In the genomic region with DNA sequence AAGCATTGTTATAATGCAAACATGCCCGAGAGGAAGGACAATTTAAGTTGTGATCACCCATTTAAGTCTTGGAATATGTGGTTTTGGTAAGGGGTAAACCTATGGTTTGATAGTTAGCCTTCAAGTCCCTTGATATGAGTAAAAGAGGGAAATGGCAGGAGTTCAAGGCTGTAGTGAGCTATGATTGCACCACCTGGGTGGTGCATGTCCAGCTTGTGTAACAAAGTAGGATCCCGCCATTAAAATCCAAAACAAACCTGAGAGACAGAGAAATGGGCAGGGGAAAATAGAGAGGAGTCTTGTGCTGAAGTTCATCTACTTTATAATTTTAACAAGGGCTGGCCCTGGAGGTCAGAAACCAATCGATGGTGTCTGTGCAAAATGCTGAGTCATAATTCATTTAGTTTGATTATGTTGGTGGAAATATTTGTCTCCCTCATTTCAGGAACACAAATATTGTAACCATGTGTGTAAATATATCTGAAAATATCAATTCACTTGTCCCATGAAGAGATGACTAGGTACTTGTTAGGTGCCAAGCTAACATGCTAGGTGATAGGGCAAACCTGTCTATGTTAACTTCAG, we compare ENCODE assay signal across 22 cellular contexts. TPM values are rescaled to one million over a fixed set of nuclear protein-coding genes. Genes with fewer than 3 reads are reported as not detected.
DNase-seq lines count a peak whose midpoint lies in the region; ATAC-seq, FAIRE-seq and TF ChIP-seq lines count a peak whose summit lies in the region.
"Had no signal": no experiment of that assay in that cellular context is flagged by ENCODE, and none has a peak within 500 bp of the region (broad histone marks: within the 10 kb centered on the region; RNA-seq: fewer than 3 reads in every experiment).

No MANE protein-coding gene starts in this region.

- ATAC-seq in activated CD8-positive, alpha-beta memory T cell treated with anti-CD3 and anti-CD28 coated beads, Interleukin-2, amount 10 ng/mL, durations not matched to agents 7 days and 5 days: no peak
- ATAC-seq in activated naive CD8-positive, alpha-beta T cell treated with anti-CD3 and anti-CD28 coated beads, Interleukin-2, amount 10 ng/mL, durations not matched to agents 7 days and 5 days (ENCODE audit: low read depth): no peak
- no peak for ATAC-seq in HG02981 (IDR thresholded peaks at IDR 0.05; ENCODE audit: unreplicated experiment)
- ATAC-seq in GM18870 (IDR thresholded peaks at IDR 0.05; ENCODE audit: unreplicated experiment): no peak
- ATAC-seq: psoas muscle had no signal

- peak; percentile 9 for FAIRE-seq in HTR-8/SVneo (lab: Jason Lieb, UNC)
- FAIRE-seq: endothelial cell of umbilical vein, kidney had no signal

- H3K4me1 Mint-ChIP-seq in activated CD8-positive, alpha-beta memory T cell treated with anti-CD3 and anti-CD28 coated beads, Interleukin-2, amount 10 ng/mL, durations not matched to agents 7 days and 5 days: peaks cover 5% of the 10 kb centered on the region
- peaks cover 6% of the 10 kb centered on the region for H3K4me1 Mint-ChIP-seq in activated naive CD8-positive, alpha-beta T cell treated with anti-CD3 and anti-CD28 coated beads, Interleukin-2, amount 10 ng/mL, durations not matched to agents 7 days and 5 days
- H3K4me1 Mint-ChIP-seq in nephron progenitor cell: peaks cover 9% of the 10 kb centered on the region
- H3K4me1 Mint-ChIP-seq: naive B cell had no signal

- CTCF ChIA-PET in activated CD8-positive, alpha-beta memory T cell treated with anti-CD3 and anti-CD28 coated beads, Interleukin-2, amount 10 ng/mL, durations not matched to agents 7 days and 5 days (lab: Charles Lee): interaction anchor here (1.6 kb wide), 1 partner anchor 196 kb away, joined by 4 read pairs; no protein-coding TSS in a partner anchor

- H3K36me3 Mint-ChIP-seq in activated CD8-positive, alpha-beta memory T cell treated with anti-CD3 and anti-CD28 coated beads, Interleukin-2, amount 10 ng/mL, durations not matched to agents 7 days and 5 days: peaks cover 44% of the 10 kb centered on the region
- H3K36me3 Mint-ChIP-seq in activated naive CD8-positive, alpha-beta T cell treated with anti-CD3 and anti-CD28 coated beads, Interleukin-2, amount 10 ng/mL, durations not matched to agents 7 days and 5 days: peaks cover 34% of the 10 kb centered on the region
- no peaks in the 10 kb centered on the region for H3K36me3 Mint-ChIP-seq in nephron progenitor cell (ENCODE audit: low read depth)

- no peaks in the 10 kb centered on the region for H3K9me3 Mint-ChIP-seq in activated CD8-positive, alpha-beta memory T cell treated with anti-CD3 and anti-CD28 coated beads, Interleukin-2, amount 10 ng/mL, durations not matched to agents 7 days and 5 days (ENCODE audit: low read depth)
- H3K9me3 Mint-ChIP-seq in activated naive CD8-positive, alpha-beta T cell treated with anti-CD3 and anti-CD28 coated beads, Interleukin-2, amount 10 ng/mL, durations not matched to agents 7 days and 5 days: no peaks in the 10 kb centered on the region
- no peaks in the 10 kb centered on the region for H3K9me3 Mint-ChIP-seq in nephron progenitor cell
- H3K9me3 Mint-ChIP-seq: naive B cell had no signal

- no peak for TF ChIP-seq CTCF in nephron progenitor cell (IDR thresholded peaks at IDR 0.05)

- no peaks in the 10 kb centered on the region for H3K27me3 Mint-ChIP-seq in activated CD8-positive, alpha-beta memory T cell treated with anti-CD3 and anti-CD28 coated beads, Interleukin-2, amount 10 ng/mL, durations not matched to agents 7 days and 5 days
- no peaks in the 10 kb centered on the region for H3K27me3 Mint-ChIP-seq in activated naive CD8-positive, alpha-beta T cell treated with anti-CD3 and anti-CD28 coated beads, Interleukin-2, amount 10 ng/mL, durations not matched to agents 7 days and 5 days
- H3K27me3 Mint-ChIP-seq in nephron progenitor cell (ENCODE audit: low read depth, poor library complexity): no peaks in the 10 kb centered on the region
- H3K27me3 Mint-ChIP-seq: naive B cell had no signal

- H3K4me3 Mint-ChIP-seq in activated CD8-positive, alpha-beta memory T cell treated with anti-CD3 and anti-CD28 coated beads, Interleukin-2, amount 10 ng/mL, durations not matched to agents 7 days and 5 days: no peak overlapping the region
- H3K4me3 Mint-ChIP-seq in activated naive CD8-positive, alpha-beta T cell treated with anti-CD3 and anti-CD28 coated beads, Interleukin-2, amount 10 ng/mL, durations not matched to agents 7 days and 5 days: no peak overlapping the region
- no peak overlapping the region for H3K4me3 Mint-ChIP-seq in nephron progenitor cell

- DNase-seq in activated CD8-positive, alpha-beta memory T cell treated with anti-CD3 and anti-CD28 coated beads, Interleukin-2, amount 10 ng/mL, durations not matched to agents 7 days and 5 days: no peak
- DNase-seq in activated CD8-positive, alpha-beta memory T cell treated with anti-CD3 and anti-CD28 coated beads, Interleukin-2, amount 50 U/mL, for 4 hours: no peak
- DNase-seq in HTR-8/SVneo (ENCODE audit: insufficient read length, low spot score): no peak
- no peak for DNase-seq in activated naive CD8-positive, alpha-beta T cell treated with anti-CD3 and anti-CD28 coated beads, Interleukin-2, amount 10 ng/mL, durations not matched to agents 7 days and 5 days
- no peak for DNase-seq in nephron progenitor cell
- DNase-seq in NCI-H1436 treated with DMSO at 0.1 percent for 48 hours (lab: John Stamatoyannopoulos, UW): no peak
- DNase-seq: hypothalamus; kidney; MM.1S; naive B cell; NCI-H187; NCI-H2227 treated with DMSO at 0.1 percent for 48 hours; NCI-H82; psoas muscle; stimulated activated CD4-positive, alpha-beta T cell treated with anti-CD3 and anti-CD28 coated beads, Interleukin-2, amount 100 ng/mL, for 48 hours; T-helper 2 cell; WERI-Rb-1 had no signal

- peak overlapping the region; percentile 6 for H3K27ac Mint-ChIP-seq in activated CD8-positive, alpha-beta memory T cell treated with anti-CD3 and anti-CD28 coated beads, Interleukin-2, amount 10 ng/mL, durations not matched to agents 7 days and 5 days
- peak overlapping the region; percentile 49 for H3K27ac Mint-ChIP-seq in activated naive CD8-positive, alpha-beta T cell treated with anti-CD3 and anti-CD28 coated beads, Interleukin-2, amount 10 ng/mL, durations not matched to agents 7 days and 5 days
- peak overlapping the region; percentile 43 for H3K27ac Mint-ChIP-seq in nephron progenitor cell

- POLR2A ChIA-PET in activated naive CD8-positive, alpha-beta T cell treated with anti-CD3 and anti-CD28 coated beads, Interleukin-2, amount 10 ng/mL, durations not matched to agents 7 days and 5 days (lab: Charles Lee): no interaction called here

RNA-seq across cellular contexts. Expression of a gene that starts 23.2 kb away (rescaled TPM):
- under 1 TPM; 0.28 to 0.41 TPM for total RNA-seq in activated CD8-positive, alpha-beta memory T cell treated with anti-CD3 and anti-CD28 coated beads, Interleukin-2, amount 10 ng/mL, durations not matched to agents 7 days and 5 days
- total RNA-seq in activated naive CD8-positive, alpha-beta T cell treated with anti-CD3 and anti-CD28 coated beads, Interleukin-2, amount 10 ng/mL, durations not matched to agents 7 days and 5 days: 1 to 10 TPM; 1.6 to 2.2 TPM
- total RNA-seq: A673, endothelial cell of umbilical vein, kidney, psoas muscle, urinary bladder had no signal

RNA-seq across cellular contexts. Expression of a gene that starts 47.2 kb away (rescaled TPM):
- total RNA-seq in activated CD8-positive, alpha-beta memory T cell treated with anti-CD3 and anti-CD28 coated beads, Interleukin-2, amount 10 ng/mL, durations not matched to agents 7 days and 5 days: 10 to 100 TPM; 90.0 to 93.6 TPM
- total RNA-seq in activated naive CD8-positive, alpha-beta T cell treated with anti-CD3 and anti-CD28 coated beads, Interleukin-2, amount 10 ng/mL, durations not matched to agents 7 days and 5 days: 10 to 100 TPM; 50.1 to 53.5 TPM
